ENCODE assay signal across 18 cellular contexts in genomic region chr13:57352114-57352513, GRCh38.
"Had no signal": no experiment of that assay in that cellular context is flagged by ENCODE, and none has a peak within 500 bp of the region (broad histone marks: within the 10 kb centered on the region; RNA-seq: fewer than 3 reads in every experiment).

No MANE protein-coding gene starts in this region.

- DNase-seq: nephron progenitor cell; nucleus accumbens; pancreas; retina; right cardiac atrium; right lobe of liver; sigmoid colon; small intestine; stimulated activated CD4-positive, alpha-beta T cell treated with anti-CD3 and anti-CD28 coated beads, Interleukin-15, amount 100 ng/mL, for 24 hours; stimulated activated CD4-positive, alpha-beta T cell treated with anti-CD3 and anti-CD28 coated beads, Interleukin-2, amount 100 ng/mL, for 24 hours; stimulated activated CD4-positive, alpha-beta T cell treated with anti-CD3 and anti-CD28 coated beads, Interleukin-2, amount 100 ng/mL, for 48 hours; stimulated activated CD4-positive, alpha-beta T cell treated with anti-CD3 and anti-CD28 coated beads, Interleukin-4, amount 100 ng/mL, for 24 hours; stimulated activated naive B cell treated with anti-CD40 and anti-IgM and Interleukin-4, amounts not matched to agents 10 μg/mL and 1 μg/mL and 100 μg/mL, for 72 hours; stimulated activated naive CD4-positive, alpha-beta T cell treated with Interleukin-2 at 50 U/mL for 16 hours; stomach; thyroid gland; trophoblast cell; upper lobe of left lung had no signal
